In the genomic region with DNA sequence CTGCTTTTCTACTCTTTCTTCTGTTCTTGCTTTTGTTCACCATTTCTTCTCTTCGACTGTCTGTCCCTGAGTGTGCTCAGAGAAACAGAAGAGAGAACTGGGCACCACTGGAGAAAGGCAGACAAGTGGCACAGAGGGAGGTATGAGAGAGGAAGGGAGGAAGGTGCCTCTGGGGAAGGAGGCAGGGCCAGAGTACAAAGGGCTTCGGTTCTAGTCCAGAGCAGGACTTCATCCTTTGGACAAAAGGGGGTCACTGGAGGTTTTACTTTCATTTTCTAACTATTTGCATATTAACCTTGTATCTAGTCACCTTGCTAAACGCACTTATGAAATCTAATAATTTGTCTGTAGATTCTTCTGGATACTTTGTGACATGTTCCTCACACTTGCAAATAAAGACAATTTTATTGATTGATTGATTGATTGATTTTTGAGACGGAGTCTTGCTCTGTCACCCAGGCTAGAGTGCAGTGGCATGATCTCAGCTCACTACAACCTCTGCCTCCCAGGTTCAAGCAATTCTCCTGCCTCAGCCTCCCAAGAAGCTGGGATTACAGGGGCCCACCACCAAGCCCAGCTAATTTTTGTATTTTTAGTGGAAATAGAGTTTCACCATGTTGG, we compare ENCODE assay signal across 1 cellular context.
A peak's percentile ranks its signal among the peaks of the same experiment; 100 is the strongest.
TF ChIP-seq lines count a peak whose summit lies in the region.

No MANE protein-coding gene starts in this region.

TF ChIP-seq in K562, 482 proteins besides CTCF, POLR2A, EP300 and RAD21:
- TF ChIP-seq ZNF79 (CRISPR knock-in tag; IDR thresholded peaks at IDR 0.05; ENCODE audit: low read depth) (no peak), BDP1 (IDR thresholded peaks at IDR 0.05; ENCODE audit: insufficient read depth, insufficient read length) (no peak), HDAC1 (IDR thresholded peaks at IDR 0.05) (no peak), RAD51 (IDR thresholded peaks at IDR 0.05; ENCODE audit: borderline replicate concordance, low read depth) (no peak), SMAD1 (IDR thresholded peaks at IDR 0.05; ENCODE audit: low read depth, low read length, partially characterized antibody) (no peak), ATF2 (CRISPR knock-in tag; IDR thresholded peaks at IDR 0.05) (no peak), MEIS2 (IDR thresholded peaks at IDR 0.05; ENCODE audit: partially characterized antibody) (peak; percentile 23)
- TF ChIP-seq, protein P1, sequence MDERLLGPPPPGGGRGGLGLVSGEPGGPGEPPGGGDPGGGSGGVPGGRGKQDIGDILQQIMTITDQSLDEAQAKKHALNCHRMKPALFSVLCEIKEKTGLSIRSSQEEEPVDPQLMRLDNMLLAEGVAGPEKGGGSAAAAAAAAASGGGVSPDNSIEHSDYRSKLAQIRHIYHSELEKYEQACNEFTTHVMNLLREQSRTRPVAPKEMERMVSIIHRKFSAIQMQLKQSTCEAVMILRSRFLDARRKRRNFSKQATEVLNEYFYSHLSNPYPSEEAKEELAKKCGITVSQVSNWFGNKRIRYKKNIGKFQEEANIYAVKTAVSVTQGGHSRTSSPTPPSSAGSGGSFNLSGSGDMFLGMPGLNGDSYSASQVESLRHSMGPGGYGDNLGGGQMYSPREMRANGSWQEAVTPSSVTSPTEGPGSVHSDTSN (CRISPR knock-in tag; IDR thresholded peaks at IDR 0.05; ENCODE audit: low read depth): no peak
- TF ChIP-seq, protein P1 (tag; conservative IDR thresholded peaks at IDR 0.05; ENCODE audit: low read depth): peak; percentile 66
